Comparison of ENCODE assay signal across 18 cellular contexts in the genomic region with DNA sequence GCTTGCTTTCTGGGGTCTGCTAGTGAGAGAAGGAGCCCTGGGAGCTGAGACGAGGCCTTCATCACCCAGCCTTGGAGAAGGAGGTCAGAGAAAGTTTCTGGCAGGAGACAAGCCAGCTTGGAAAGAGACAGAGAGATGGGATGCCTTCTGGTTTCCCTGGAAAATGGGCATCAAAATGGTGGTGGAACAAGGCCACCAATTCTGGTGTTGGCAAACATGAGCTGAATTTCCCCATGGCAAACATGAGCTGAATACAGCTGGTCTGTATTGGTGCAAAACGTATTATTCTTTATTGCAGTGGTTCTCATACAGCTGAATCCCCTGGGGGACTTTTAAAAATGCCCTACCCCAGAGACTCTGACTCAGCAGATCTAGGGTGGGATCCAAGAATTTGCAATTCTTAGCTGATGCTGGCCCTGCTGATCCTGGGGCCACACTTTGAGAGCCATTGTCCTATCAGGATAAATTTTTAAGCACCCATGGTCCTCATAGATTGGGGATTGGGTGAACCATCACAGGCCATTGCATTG. TPM values are rescaled to one million over a fixed set of nuclear protein-coding genes. Genes with fewer than 3 reads are reported as not detected.
DNase-seq lines count a peak whose midpoint lies in the region; ATAC-seq and TF ChIP-seq lines count a peak whose summit lies in the region.
"Had no signal": no experiment of that assay in that cellular context is flagged by ENCODE, and none has a peak within 500 bp of the region (broad histone marks: within the 10 kb centered on the region; RNA-seq: fewer than 3 reads in every experiment).

No MANE protein-coding gene starts in this region.

- no peak for DNase-seq in right cardiac atrium
- DNase-seq in left ventricle myocardium superior, result no peak
- DNase-seq in esophagus muscularis mucosa (ENCODE audit: extremely low spot score), result peak; percentile 75
- peak; percentile 58 for DNase-seq in midbrain (lab: John Stamatoyannopoulos, UW)
- no peak for DNase-seq in activated T-cell treated with anti-CD3 and anti-CD28 coated beads, Interleukin-2, amount 50 U/mL, for 24 hours
- DNase-seq in SHP77 treated with DMSO at 0.1 percent for 48 hours (lab: John Stamatoyannopoulos, UW), result no peak
- no peak for DNase-seq in retina
- no peak for DNase-seq in GDM1 (lab: John Stamatoyannopoulos, UW)
- DNase-seq: 8988T; Calu3; CD8-positive, alpha-beta T cell; KBM-7; NCI-H1436; NCI-H2029; NCI-H2171; NCI-H526; PC-9; SJCRH30 had no signal

- ATAC-seq in right cardiac atrium (no peak), left ventricle myocardium superior (no peak)
- ATAC-seq: CD8-positive, alpha-beta T cell had no signal

- H3K4me1 Mint-ChIP-seq in activated T-cell treated with anti-CD3 and anti-CD28 coated beads, Interleukin-2, amount 50 U/mL, for 24 hours (ENCODE audit: low read depth), result peaks cover 14% of the 10 kb centered on the region

- peaks cover 66% of the 10 kb centered on the region for H3K27me3 Mint-ChIP-seq in activated T-cell treated with anti-CD3 and anti-CD28 coated beads, Interleukin-2, amount 50 U/mL, for 24 hours

- TF ChIP-seq CTCF in esophagus muscularis mucosa (IDR thresholded peaks at IDR 0.05), result no peak

- H3K27ac ChIP-seq in right cardiac atrium (ENCODE audit: low read length) (peak overlapping the region; percentile 25), esophagus muscularis mucosa (replicated peaks in 1 of 4) (peak overlapping the region in 3 of 4 donors; percentile 10 to 92 (median 69))
- H3K27ac ChIP-seq: PC-9, SJCRH30 had no signal

- H3K4me1 ChIP-seq in right cardiac atrium (ENCODE audit: control insufficient read depth, insufficient read depth, low read length), result peaks cover 19% of the 10 kb centered on the region
- H3K4me1 ChIP-seq in esophagus muscularis mucosa, result peaks cover 38 to 65% (median 62%) of the 10 kb centered on the region in 4 donors
- H3K4me1 ChIP-seq: SJCRH30 had no signal

- TF ChIP-seq EP300 in esophagus muscularis mucosa (IDR thresholded peaks at IDR 0.05), result no peak

- intact Hi-C loops in right cardiac atrium (cut with DNase I), result loop anchor here in 1 of 4 donors (10.0 kb wide), 1 partner anchor 167 kb away; no protein-coding TSS in a partner anchor
- intact Hi-C loops in left ventricle myocardium superior (cut with micrococcal nuclease), result no loop called here
- intact Hi-C loops in esophagus muscularis mucosa (cut with DNase I), result no loop called here

- H3K4me3 Mint-ChIP-seq in activated T-cell treated with anti-CD3 and anti-CD28 coated beads, Interleukin-2, amount 50 U/mL, for 24 hours, result no peak overlapping the region
- H3K4me3 Mint-ChIP-seq: CD8-positive, alpha-beta T cell had no signal

- 91% methylated on average over 2 of the region's 2 CpGs for WGBS in right cardiac atrium
- 86% methylated on average over 2 of the region's 2 CpGs for WGBS in esophagus muscularis mucosa

- H3K36me3 Mint-ChIP-seq in activated T-cell treated with anti-CD3 and anti-CD28 coated beads, Interleukin-2, amount 50 U/mL, for 24 hours (ENCODE audit: low read depth), result no peaks in the 10 kb centered on the region
- H3K36me3 Mint-ChIP-seq: CD8-positive, alpha-beta T cell had no signal

- no peaks in the 10 kb centered on the region for H3K36me3 ChIP-seq in esophagus muscularis mucosa
- H3K36me3 ChIP-seq: SJCRH30 had no signal

- H3K9me3 ChIP-seq in right cardiac atrium (ENCODE audit: control insufficient read depth, low read length) (no peaks in the 10 kb centered on the region), esophagus muscularis mucosa (no peaks in the 10 kb centered on the region)
- H3K9me3 ChIP-seq: SJCRH30 had no signal

- H3K27ac Mint-ChIP-seq in activated T-cell treated with anti-CD3 and anti-CD28 coated beads, Interleukin-2, amount 50 U/mL, for 24 hours, result no peak overlapping the region
- H3K27ac Mint-ChIP-seq: CD8-positive, alpha-beta T cell had no signal

- no peaks in the 10 kb centered on the region for H3K9me3 Mint-ChIP-seq in activated T-cell treated with anti-CD3 and anti-CD28 coated beads, Interleukin-2, amount 50 U/mL, for 24 hours
- H3K9me3 Mint-ChIP-seq: CD8-positive, alpha-beta T cell had no signal

- no peak for TF ChIP-seq POLR2A in esophagus muscularis mucosa (IDR thresholded peaks at IDR 0.05; ENCODE audit: low read depth)

- H3K27me3 ChIP-seq in right cardiac atrium (ENCODE audit: control insufficient read depth, insufficient read depth), result no peaks in the 10 kb centered on the region
- H3K27me3 ChIP-seq in esophagus muscularis mucosa, result no peaks in the 10 kb centered on the region
- H3K27me3 ChIP-seq: SJCRH30 had no signal

- H3K4me3 ChIP-seq in right cardiac atrium (ENCODE audit: low read length), result no peak overlapping the region
- H3K4me3 ChIP-seq in esophagus muscularis mucosa, result no peak overlapping the region
- H3K4me3 ChIP-seq: PC-9, SJCRH30 had no signal

RNA-seq across cellular contexts. Expression of a gene that starts 39.1 kb away (rescaled TPM):
- total RNA-seq in right cardiac atrium (10 to 100 TPM; 37.2 to 51.6 (median 38.3) TPM), left ventricle myocardium superior (19.8 TPM), esophagus muscularis mucosa (100 to 1,000 TPM; 184 to 340 (median 223) TPM)
- polyA plus RNA-seq in right cardiac atrium, result 24.9 TPM
- total RNA-seq: SJCRH30 had no signal

Comparison
In these comparisons a context has a peak if more than half of its experiments do, and no peak if none do; other contexts are left out.
1. DNase-seq: peak in esophagus muscularis mucosa (single experiment) and midbrain (single experiment); none in right cardiac atrium (0 of 3), left ventricle myocardium superior (single experiment), activated T-cell treated with anti-CD3 and anti-CD28 coated beads, Interleukin-2, amount 50 U/mL, for 24 hours (single experiment), SHP77 treated with DMSO at 0.1 percent for 48 hours (single experiment), retina (single experiment) and GDM1 (single experiment).